In genomic region chr15:69979269-69979668, GRCh38 we compare ENCODE assay signal across 8 cellular contexts.
DNase-seq lines count a peak whose midpoint lies in the region; ATAC-seq, FAIRE-seq and TF ChIP-seq lines count a peak whose summit lies in the region.

No MANE protein-coding gene starts in this region.

- no peak overlapping the region for H2BK15ac ChIP-seq in H9 (ENCODE audit: low read depth, low read length)

- intact Hi-C loops in HepG2 (cut with micrococcal nuclease; ENCODE audit: unreplicated experiment) (no loop called here), adrenal gland (cut with DNase I) (no loop called here)

- no peak overlapping the region for H2AK5ac ChIP-seq in H9 (ENCODE audit: insufficient read length, low read length)

- H4K20me1 ChIP-seq in H9 (ENCODE audit: control insufficient read depth, insufficient read depth, insufficient read length) (no peaks in the 10 kb centered on the region), HepG2 (ENCODE audit: insufficient read depth, low read length) (no peaks in the 10 kb centered on the region)

- TF ChIP-seq CTCF in H9 (conservative IDR thresholded peaks at IDR 0.05) (peak; percentile 27; the same call in 2 of the 3 replicates), HepG2 (CRISPR knock-in tag; IDR thresholded peaks at IDR 0.05) (peak; percentile 56), adrenal gland (IDR thresholded peaks at IDR 0.05) (no peak), coronary artery (IDR thresholded peaks at IDR 0.05) (no peak)

- ATAC-seq in GM18505 (IDR thresholded peaks at IDR 0.05; ENCODE audit: unreplicated experiment), result peak; percentile 33
- ATAC-seq in HepG2, result peak; percentile 72

- no peak overlapping the region for H2BK5ac ChIP-seq in H9 (ENCODE audit: insufficient read length, low read length)

- WGBS in H9 (ENCODE audit: extremely low coverage, insufficient read length, low lambda C conversion rate), result no CpG with 5 or more reads among the region's 6 CpGs
- 0% methylated on average over 6 of the region's 6 CpGs for WGBS in HepG2 (ENCODE audit: low lambda C conversion rate)
- 31 to 64% (median 36%) methylated on average over 3 to 6 of the region's 6 CpGs for WGBS in adrenal gland, 4 donors

- no peak overlapping the region for H3K4ac ChIP-seq in H9 (ENCODE audit: low read depth, low read length)

- TF ChIP-seq POLR2A in GM18505 (IDR thresholded peaks at IDR 0.05; ENCODE audit: borderline replicate concordance, extremely low read depth, insufficient read depth, insufficient read length) (no peak), HepG2 (IDR thresholded peaks at IDR 0.05; ENCODE audit: insufficient read depth in 1 of 2, low read depth in 2 of 2, low read length in 2 of 2) (no peak), adrenal gland (IDR thresholded peaks at IDR 0.05) (no peak)

- no peak overlapping the region for H3K4me3 Mint-ChIP-seq in H9

- no peaks in the 10 kb centered on the region for H3K9me3 ChIP-seq in H9 (ENCODE audit: control insufficient read depth, low read depth, low read length)
- no peaks in the 10 kb centered on the region for H3K9me3 ChIP-seq in HepG2 (ENCODE audit: low read length)
- no peaks in the 10 kb centered on the region for H3K9me3 ChIP-seq in adrenal gland (replicated peaks in 1 of 3)

- H2BK12ac ChIP-seq in H9 (ENCODE audit: insufficient read length, low read depth, low read length), result no peak overlapping the region

- DNase-seq in H9, result peak; percentile 49
- peak; percentile 26 to 57 for DNase-seq in NCI-H524 (lab: John Stamatoyannopoulos, UW)
- peak; percentile 23 for DNase-seq in HepG2 (ENCODE audit: low spot score)
- DNase-seq in NCI-H2029 (lab: John Stamatoyannopoulos, UW), result no peak
- no peak for DNase-seq in activated CD4-positive, alpha-beta T cell treated with anti-CD3 and anti-CD28 coated beads for 48 hours
- DNase-seq in adrenal gland, result no peak
- no peak for DNase-seq in coronary artery (ENCODE audit: low spot score)

- POLR2A ChIA-PET in HepG2 (lab: Yijun Ruan, JAX), result no interaction called here

- H3K4me1 Mint-ChIP-seq in H9, result peaks cover 14 to 24% of the 10 kb centered on the region in 2 experiments

- H3K9ac ChIP-seq in H9 (ENCODE audit: extremely low read depth, insufficient read length, low read length), result no peak overlapping the region
- no peak overlapping the region for H3K9ac ChIP-seq in HepG2 (ENCODE audit: insufficient read depth, low read depth, low read length)

- H3K18ac ChIP-seq in H9 (ENCODE audit: insufficient read length, low read depth, low read length), result no peak overlapping the region

- H3K9me3 Mint-ChIP-seq in H9, result no peaks in the 10 kb centered on the region; a peak in 3 of 5 replicates

- H2AFZ ChIP-seq in H9 (ENCODE audit: low read length), result no peak overlapping the region
- H2AFZ ChIP-seq in HepG2 (ENCODE audit: low read length), result no peak overlapping the region

- 0 out of 2 replicates have a peak, but pooled peaks cover 3% of the 10 kb centered on the region for H3K4me1 ChIP-seq in H9 (ENCODE audit: insufficient read depth, low read length)
- H3K4me1 ChIP-seq in HepG2 (ENCODE audit: insufficient read depth, low read length), result no peaks in the 10 kb centered on the region
- H3K4me1 ChIP-seq in adrenal gland (replicated peaks in 1 of 2), result no peaks in the 10 kb centered on the region

- no peak for TF ChIP-seq RAD21 in HepG2 (CRISPR knock-in tag; IDR thresholded peaks at IDR 0.05)

- H3K27me3 ChIP-seq in H9 (ENCODE audit: insufficient read depth, low read length) (no peaks in the 10 kb centered on the region), HepG2 (ENCODE audit: control insufficient read depth in 1 of 2, insufficient read depth in 2 of 2, low read length in 2 of 2) (peaks cover 3 to 8% of the 10 kb centered on the region in 2 experiments; a peak in 3 of 5 replicates), adrenal gland (no peaks in the 10 kb centered on the region)

- H3T11ph ChIP-seq in H9 (ENCODE audit: low read length), result no peak overlapping the region

- no peak overlapping the region for H4K8ac ChIP-seq in H9 (replicated peaks; ENCODE audit: insufficient read length, low read depth, low read length)

- no peak overlapping the region for H4K91ac ChIP-seq in H9 (ENCODE audit: insufficient read length, low read depth, low read length)

- no peak for FAIRE-seq in HepG2 (lab: Jason Lieb, UNC)

- no peak overlapping the region for H3K27ac ChIP-seq in H9 (ENCODE audit: insufficient read length, low read depth, low read length)
- no peak overlapping the region for H3K27ac ChIP-seq in HepG2 (ENCODE audit: extremely low read length, insufficient read depth, low read length)
- H3K27ac ChIP-seq in adrenal gland, result no peak overlapping the region
- no peak overlapping the region for H3K27ac ChIP-seq in coronary artery

- H3K4me3 ChIP-seq in HepG2 (replicated peaks in 1 of 3; ENCODE audit: insufficient read depth in 1 of 3, low read depth in 2 of 3, low read length in 3 of 3) (no peak overlapping the region), adrenal gland (no peak overlapping the region), coronary artery (no peak overlapping the region)

- H3K56ac ChIP-seq in H9 (ENCODE audit: insufficient read length, low read depth, low read length), result no peak overlapping the region

- H3K23me2 ChIP-seq in H9 (ENCODE audit: insufficient read length, low read depth, low read length, poor library complexity, severe bottlenecking), result no peaks in the 10 kb centered on the region

- no peaks in the 10 kb centered on the region for H3K79me1 ChIP-seq in H9 (ENCODE audit: insufficient read depth, low read depth, low read length, poor library complexity, severe bottlenecking)

- BruUV-seq in HepG2 (replicated peaks; lab: Mats Ljungman, UMichigan), result no TSS peak

- peak overlapping the region in 1 of 3 experiments; percentile 62; a peak in 1 of 7 replicates for H3K27ac Mint-ChIP-seq in H9

- in situ Hi-C loops in HepG2 (cut with HindIII; ENCODE audit: extremely low pct_ligation_motif_present, low pct_unique_long_range_greater_than_20kb), result no loop called here

- H3K36me3 ChIP-seq in HepG2 (replicated peaks in 1 of 2; ENCODE audit: control insufficient read depth in 1 of 2, insufficient read depth in 2 of 2, low read length in 2 of 2), result no peaks in the 10 kb centered on the region
- no peaks in the 10 kb centered on the region for H3K36me3 ChIP-seq in adrenal gland (replicated peaks in 1 of 2)

- H2BK120ac ChIP-seq in H9 (ENCODE audit: low read depth, low read length, poor library complexity, severe bottlenecking), result no peak overlapping the region

- H3K14ac ChIP-seq in H9 (ENCODE audit: insufficient read depth, low read length), result no peak overlapping the region

- H3K27me3 Mint-ChIP-seq in H9 (ENCODE audit: low read depth), result peaks cover 6% of the 10 kb centered on the region

- H4K5ac ChIP-seq in H9 (ENCODE audit: insufficient read length, low read depth, low read length), result no peak overlapping the region

- H2BK20ac ChIP-seq in H9 (ENCODE audit: low read depth, low read length, poor library complexity, severe bottlenecking), result no peak overlapping the region

- no peak for TF ChIP-seq EP300 in HepG2 (IDR thresholded peaks at IDR 0.05; ENCODE audit: low read depth in 2 of 2, low read length in 2 of 2)
- no peak for TF ChIP-seq EP300 in HepG2 (CRISPR knock-in tag; IDR thresholded peaks at IDR 0.05; ENCODE audit: borderline replicate concordance)

- H3K4me2 ChIP-seq in H9 (ENCODE audit: insufficient read depth, insufficient read length, low read length) (no peak overlapping the region), HepG2 (ENCODE audit: low read depth, low read length) (no peak overlapping the region)

- no peaks in the 10 kb centered on the region for H3K79me2 ChIP-seq in H9 (ENCODE audit: insufficient read depth, low read length)
- H3K79me2 ChIP-seq in HepG2 (ENCODE audit: insufficient read depth, low read length), result no peaks in the 10 kb centered on the region

- H3K23ac ChIP-seq in H9 (ENCODE audit: insufficient read length, low read depth, low read length), result no peak overlapping the region

- CTCF ChIA-PET in HepG2 (lab: Yijun Ruan, JAX; ENCODE audit: low intra/inter-chr PET ratio, low total read pairs), result no interaction called here

- no peaks in the 10 kb centered on the region for H3K36me3 Mint-ChIP-seq in H9 (ENCODE audit: insufficient read depth in 1 of 3, low read depth in 3 of 3)

TF ChIP-seq in HepG2, 621 proteins besides CTCF, POLR2A, EP300 and RAD21:
- peak; percentile 58 for TF ChIP-seq STAG1 (CRISPR knock-in tag; IDR thresholded peaks at IDR 0.05)
- TF ChIP-seq ZNF264 (CRISPR knock-in tag; IDR thresholded peaks at IDR 0.05), result no peak
- TF ChIP-seq ZFX (CRISPR knock-in tag; IDR thresholded peaks at IDR 0.05; ENCODE audit: low read depth), result 0 out of 2 replicates have a peak, but pooled peaks have one; percentile 18
- TF ChIP-seq TCF7L2 (IDR thresholded peaks at IDR 0.05; ENCODE audit: low read depth, low read length), result no peak
- no peak for TF ChIP-seq PHF8 (CRISPR knock-in tag; IDR thresholded peaks at IDR 0.05)
- TF ChIP-seq ZNF317 (CRISPR knock-in tag; IDR thresholded peaks at IDR 0.05), result no peak
- TF ChIP-seq SMC3 (IDR thresholded peaks at IDR 0.05; ENCODE audit: low read length), result peak; percentile 33; the same call in 1 of the 2 replicates
- no peak for TF ChIP-seq SKI (IDR thresholded peaks at IDR 0.05; ENCODE audit: partially characterized antibody)
- TF ChIP-seq ZNF331 (CRISPR knock-in tag; IDR thresholded peaks at IDR 0.05), result peak; percentile 30; the same call in 1 of the 2 replicates
- TF ChIP-seq, protein P1, sequence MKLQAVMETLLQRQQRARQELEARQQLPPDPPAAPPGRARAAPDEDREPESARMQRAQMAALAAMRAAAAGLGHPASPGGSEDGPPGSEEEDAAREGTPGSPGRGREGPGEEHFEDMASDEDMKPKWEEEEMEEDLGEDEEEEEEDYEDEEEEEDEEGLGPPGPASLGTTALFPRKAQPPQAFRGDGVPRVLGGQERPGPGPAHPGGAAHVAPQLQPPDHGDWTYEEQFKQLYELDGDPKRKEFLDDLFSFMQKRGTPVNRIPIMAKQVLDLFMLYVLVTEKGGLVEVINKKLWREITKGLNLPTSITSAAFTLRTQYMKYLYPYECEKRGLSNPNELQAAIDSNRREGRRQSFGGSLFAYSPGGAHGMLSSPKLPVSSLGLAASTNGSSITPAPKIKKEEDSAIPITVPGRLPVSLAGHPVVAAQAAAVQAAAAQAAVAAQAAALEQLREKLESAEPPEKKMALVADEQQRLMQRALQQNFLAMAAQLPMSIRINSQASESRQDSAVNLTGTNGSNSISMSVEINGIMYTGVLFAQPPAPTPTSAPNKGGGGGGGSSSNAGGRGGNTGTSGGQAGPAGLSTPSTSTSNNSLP (IDR thresholded peaks at IDR 0.05; ENCODE audit: low read depth, low read length), result no peak
- TF ChIP-seq FOXK1 (CRISPR knock-in tag; IDR thresholded peaks at IDR 0.05; ENCODE audit: borderline replicate concordance, low read depth), result no peak
- 0 out of 2 replicates have a peak, but pooled peaks have one; percentile 45 for TF ChIP-seq MIER2 (CRISPR knock-in tag; IDR thresholded peaks at IDR 0.05)
- no peak for TF ChIP-seq ZNF136 (CRISPR knock-in tag; IDR thresholded peaks at IDR 0.05; ENCODE audit: low read depth)

Comparison
In these comparisons a context has a peak if more than half of its experiments do, and no peak if none do; other contexts are left out.
1. DNase-seq: peak in H9 (single experiment), NCI-H524 (2 of 2) and HepG2 (single experiment); none in NCI-H2029 (single experiment), activated CD4-positive, alpha-beta T cell treated with anti-CD3 and anti-CD28 coated beads for 48 hours (single experiment), adrenal gland (0 of 7) and coronary artery (single experiment).
2. CTCF ChIP-seq: peak in H9 (single experiment) and HepG2 (single experiment); none in adrenal gland (0 of 6) and coronary artery (single experiment).